16 cellular contexts compared by ENCODE assay signal in genomic region chr5:145812877-145813276, GRCh38. TPM values are rescaled to one million over a fixed set of nuclear protein-coding genes. Genes with fewer than 3 reads are reported as not detected.
"Had no signal": no experiment of that assay in that cellular context is flagged by ENCODE, and none has a peak within 500 bp of the region (broad histone marks: within the 10 kb centered on the region; RNA-seq: fewer than 3 reads in every experiment).

No MANE protein-coding gene starts in this region.

- H3K27ac ChIP-seq: HL-60, PC-9, Peyer's patch, SJSA1, SK-N-MC had no signal

- H3K27me3 ChIP-seq: Peyer's patch, SJSA1 had no signal

- H3K4me1 ChIP-seq: Peyer's patch, SJSA1 had no signal

- DNase-seq: KBM-7, NCI-H1048, NCI-H1105, NCI-H1436 treated with DMSO at 0.1 percent for 48 hours, NCI-H187 treated with DMSO at 0.1 percent for 48 hours, PC-9, Peyer's patch, SIG-M5 had no signal

- H3K9me3 ChIP-seq: Peyer's patch, SJSA1 had no signal

- H3K4me3 ChIP-seq: PC-9, Peyer's patch, SJSA1, SK-N-MC had no signal

RNA-seq across cellular contexts. Expression of gene GRXCR2, which starts 59.9 kb away (rescaled TPM):
- total RNA-seq: LHCN-M2, MCF 10A, NCI-H460, PC-9, Peyer's patch, RPMI7951 had no signal
- polyA plus RNA-seq: IgD-negative memory B cell had no signal
